Comparison of ENCODE assay signal across 13 cellular contexts in the genomic region with DNA sequence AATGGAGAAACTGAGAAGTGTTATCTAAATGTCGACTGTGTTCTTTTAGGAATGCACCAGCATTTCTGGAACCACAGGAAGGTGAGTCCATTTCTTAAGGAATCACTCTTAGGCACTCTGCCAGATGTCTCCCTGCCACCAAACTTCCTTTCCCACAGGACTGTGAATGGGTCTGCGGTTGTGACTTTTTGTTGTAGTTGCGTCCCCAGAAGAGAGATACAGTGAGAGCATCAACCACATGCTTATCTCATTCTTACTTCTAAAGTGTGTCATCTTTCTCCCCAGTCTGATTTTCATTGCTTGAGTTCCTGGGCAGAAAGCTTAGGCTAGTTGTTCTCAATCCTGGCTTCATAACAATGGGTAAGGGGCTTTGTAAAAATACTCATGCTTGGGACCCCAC. TPM values are rescaled to one million over a fixed set of nuclear protein-coding genes. Genes with fewer than 3 reads are reported as not detected.
DNase-seq lines count a peak whose midpoint lies in the region; ATAC-seq and TF ChIP-seq lines count a peak whose summit lies in the region.
"Had no signal": no experiment of that assay in that cellular context is flagged by ENCODE, and none has a peak within 500 bp of the region (broad histone marks: within the 10 kb centered on the region; RNA-seq: fewer than 3 reads in every experiment).

No MANE protein-coding gene starts in this region.

- peaks cover 51% of the 10 kb centered on the region for H3K4me1 Mint-ChIP-seq in activated CD4-positive, alpha-beta memory T cell treated with anti-CD3 and anti-CD28 coated beads, Interleukin-2, amount 10 ng/mL, durations not matched to agents 7 days and 5 days

- H3K27me3 Mint-ChIP-seq in activated CD4-positive, alpha-beta memory T cell treated with anti-CD3 and anti-CD28 coated beads, Interleukin-2, amount 10 ng/mL, durations not matched to agents 7 days and 5 days = no peaks in the 10 kb centered on the region
- H3K27me3 Mint-ChIP-seq: activated naive CD8-positive, alpha-beta T cell; CD4-positive, CD25-positive, alpha-beta regulatory T cell had no signal

- H3K4me1 ChIP-seq in A673 (ENCODE audit: insufficient read depth, low read length, poor library complexity, severe bottlenecking) = peaks cover 45% of the 10 kb centered on the region

- POLR2A ChIA-PET in activated CD4-positive, alpha-beta memory T cell treated with anti-CD3 and anti-CD28 coated beads, Interleukin-2, amount 10 ng/mL, durations not matched to agents 7 days and 5 days (lab: Charles Lee) = interaction anchor here (0.9 to 2.7 kb wide), 3 partner anchors 8 to 13 kb away, joined by 3 to 10 read pairs (median 8); a partner anchor contains a TSS
- POLR2A ChIA-PET in A673 (lab: Charles Lee; ENCODE audit: low non-redundant PET) = no interaction called here

- peaks cover 7% of the 10 kb centered on the region for H3K9me3 ChIP-seq in A673 (ENCODE audit: low read depth, low read length, poor library complexity, severe bottlenecking)
- H3K9me3 ChIP-seq: thoracic aorta had no signal

- BruUV-seq in A673 (replicated peaks; lab: Mats Ljungman, UMichigan) = no TSS peak

- DNase-seq in activated CD4-positive, alpha-beta memory T cell treated with anti-CD3 and anti-CD28 coated beads, Interleukin-2, amount 10 ng/mL, durations not matched to agents 7 days and 5 days = peak; percentile 44
- DNase-seq in RKO (ENCODE audit: low spot score) = no peak
- no peak for DNase-seq in CD1c-positive myeloid dendritic cell (ENCODE audit: extremely low spot score)
- DNase-seq in A673 (ENCODE audit: low spot score) = no peak
- DNase-seq: activated CD4-positive, alpha-beta T cell treated with anti-CD3 and anti-CD28 coated beads for 1 hour; CD4-positive, CD25-positive, alpha-beta regulatory T cell; lower lobe of right lung had no signal

- no peak for TF ChIP-seq CTCF in A673 (conservative IDR thresholded peaks at IDR 0.05; ENCODE audit: low read depth, low read length)

- H3K9me3 Mint-ChIP-seq in activated CD4-positive, alpha-beta memory T cell treated with anti-CD3 and anti-CD28 coated beads, Interleukin-2, amount 10 ng/mL, durations not matched to agents 7 days and 5 days = peaks cover 14% of the 10 kb centered on the region

- H3K27ac ChIP-seq in A673 (ENCODE audit: low read depth, low read length, poor library complexity, severe bottlenecking) = no peak overlapping the region
- H3K27ac ChIP-seq: lower lobe of right lung, thoracic aorta had no signal

- no peaks in the 10 kb centered on the region for H3K27me3 ChIP-seq in A673 (replicated peaks; ENCODE audit: insufficient read depth, low read depth, low read length, poor library complexity)

- intact Hi-C loops in A673 (cut with micrococcal nuclease; ENCODE audit: unreplicated experiment) = no loop called here

- peak overlapping the region; percentile 47 for H3K27ac Mint-ChIP-seq in activated CD4-positive, alpha-beta memory T cell treated with anti-CD3 and anti-CD28 coated beads, Interleukin-2, amount 10 ng/mL, durations not matched to agents 7 days and 5 days
- H3K27ac Mint-ChIP-seq: CD4-positive, CD25-positive, alpha-beta regulatory T cell had no signal

- peaks cover 5% of the 10 kb centered on the region for H3K36me3 Mint-ChIP-seq in activated CD4-positive, alpha-beta memory T cell treated with anti-CD3 and anti-CD28 coated beads, Interleukin-2, amount 10 ng/mL, durations not matched to agents 7 days and 5 days (ENCODE audit: low read depth)
- H3K36me3 Mint-ChIP-seq: activated naive CD8-positive, alpha-beta T cell; CD4-positive, CD25-positive, alpha-beta regulatory T cell had no signal

- ATAC-seq in GM18502 (IDR thresholded peaks at IDR 0.05; ENCODE audit: poor library complexity, unreplicated experiment) (peak; percentile 57), GM19395 (IDR thresholded peaks at IDR 0.05; ENCODE audit: unreplicated experiment) (peak; percentile 5), HG02973 (IDR thresholded peaks at IDR 0.05; ENCODE audit: unreplicated experiment) (peak; percentile 6), GM18873 (IDR thresholded peaks at IDR 0.05; ENCODE audit: low FRiP score, unreplicated experiment) (no peak)
- ATAC-seq: lower lobe of right lung had no signal

- no peak overlapping the region for H3K4me3 ChIP-seq in A673 (ENCODE audit: low read depth, low read length, poor library complexity, severe bottlenecking)
- H3K4me3 ChIP-seq: lower lobe of right lung, thoracic aorta had no signal

- H3K36me3 ChIP-seq in A673 (ENCODE audit: insufficient read depth, low read length, poor library complexity, severe bottlenecking) = no peaks in the 10 kb centered on the region
- H3K36me3 ChIP-seq: lower lobe of right lung, thoracic aorta had no signal

- CTCF ChIA-PET in activated CD4-positive, alpha-beta memory T cell treated with anti-CD3 and anti-CD28 coated beads, Interleukin-2, amount 10 ng/mL, durations not matched to agents 7 days and 5 days (lab: Charles Lee) = no interaction called here
- CTCF ChIA-PET in A673 (lab: Charles Lee) = no interaction called here

- no peak overlapping the region for H3K4me3 Mint-ChIP-seq in activated CD4-positive, alpha-beta memory T cell treated with anti-CD3 and anti-CD28 coated beads, Interleukin-2, amount 10 ng/mL, durations not matched to agents 7 days and 5 days
- H3K4me3 Mint-ChIP-seq: activated naive CD8-positive, alpha-beta T cell; CD4-positive, CD25-positive, alpha-beta regulatory T cell had no signal

RNA-seq across cellular contexts. Expression of a gene that starts 13.4 kb away (rescaled TPM):
- total RNA-seq in activated CD4-positive, alpha-beta memory T cell treated with anti-CD3 and anti-CD28 coated beads, Interleukin-2, amount 10 ng/mL, durations not matched to agents 7 days and 5 days = 10 to 100 TPM; 11.1 to 11.2 TPM
- total RNA-seq in A673 (2021) = 20.2 and 22.8 TPM in 2 replicates

RNA-seq across cellular contexts. Expression of a gene that starts 40.8 kb away (rescaled TPM):
- not detected for total RNA-seq in activated CD4-positive, alpha-beta memory T cell treated with anti-CD3 and anti-CD28 coated beads, Interleukin-2, amount 10 ng/mL, durations not matched to agents 7 days and 5 days
- 0.24 and 0.61 TPM in 2 replicates for total RNA-seq in A673 (2021)
- total RNA-seq: CD4-positive, CD25-positive, alpha-beta regulatory T cell had no signal

RNA-seq across cellular contexts. Expression of a gene that starts 59.8 kb away (rescaled TPM):
- 10 to 100 TPM; 13.2 to 14.6 TPM for total RNA-seq in activated CD4-positive, alpha-beta memory T cell treated with anti-CD3 and anti-CD28 coated beads, Interleukin-2, amount 10 ng/mL, durations not matched to agents 7 days and 5 days
- 22.7 and 24.3 TPM in 2 replicates for total RNA-seq in A673 (2021)
